ENCODE assay signal across 8 cellular contexts in genomic region chr13:93227906-93228801, GRCh38. TPM values are rescaled to one million over a fixed set of nuclear protein-coding genes. Genes with fewer than 3 reads are reported as not detected.
DNase-seq lines count a peak whose midpoint lies in the region; ATAC-seq and TF ChIP-seq lines count a peak whose summit lies in the region.
"Had no signal": no experiment of that assay in that cellular context is flagged by ENCODE, and none has a peak within 500 bp of the region (broad histone marks: within the 10 kb centered on the region; RNA-seq: fewer than 3 reads in every experiment).

No MANE protein-coding gene starts in this region.

- CTCF ChIA-PET in HEK293T (lab: Yijun Ruan, JAX), result interaction anchor here (0.6 to 1.2 kb wide), 8 partner anchors 10 to 983 kb away, joined by 3 to 4 read pairs (median 4); no protein-coding TSS in a partner anchor

- peak; percentile 34 for ATAC-seq in left colon
- no peak for ATAC-seq in HG03108 (IDR thresholded peaks at IDR 0.05; ENCODE audit: unreplicated experiment)

- intact Hi-C loops in left colon (cut with DNase I, micrococcal nuclease), result no loop called here

- POLR2A ChIA-PET in HEK293T (lab: Yijun Ruan, JAX), result interaction anchor here (0.6 to 3.3 kb wide), 19 partner anchors 8 to 1349 kb away, joined by 3 to 21 read pairs (median 4); no protein-coding TSS in a partner anchor

- DNase-seq in HEK293T (ENCODE audit: extremely low spot score), result peak; percentile 87
- peak; percentile 73 for DNase-seq in NCI-H510A (lab: John Stamatoyannopoulos, UW)
- peak; percentile 59 for DNase-seq in cerebellar cortex (ENCODE audit: low spot score)
- peak; percentile 10 to 30 for DNase-seq in left colon
- DNase-seq in superior temporal gyrus (ENCODE audit: extremely low spot score), result peak; percentile 72
- DNase-seq in RPMI8226, result no peak

TF ChIP-seq in HEK293T, 16 proteins besides CTCF, POLR2A, EP300 and RAD21:
- TF ChIP-seq FOXM1 (IDR thresholded peaks at IDR 0.05; ENCODE audit: borderline replicate concordance) (no peak), PKNOX1 (IDR thresholded peaks at IDR 0.05) (no peak), L3MBTL2 (conservative IDR thresholded peaks at IDR 0.05) (peak; percentile 77), ELF4 (IDR thresholded peaks at IDR 0.05) (peak; percentile 3; the same call in 1 of the 2 replicates), LEF1 (IDR thresholded peaks at IDR 0.05; ENCODE audit: borderline replicate concordance) (peak; percentile 44; the same call in 1 of the 2 replicates)

RNA-seq across cellular contexts. Expression of gene GPC6, which starts 1.5 kb away (rescaled TPM):
- 1 to 10 TPM; 2.5 to 5.2 TPM for total RNA-seq in left colon
- total RNA-seq: activated CD8-positive, alpha-beta memory T cell treated with anti-CD3 and anti-CD28 coated beads for 36 hours had no signal
